Comparison of ENCODE assay signal across 1 cellular context in the genomic region with DNA sequence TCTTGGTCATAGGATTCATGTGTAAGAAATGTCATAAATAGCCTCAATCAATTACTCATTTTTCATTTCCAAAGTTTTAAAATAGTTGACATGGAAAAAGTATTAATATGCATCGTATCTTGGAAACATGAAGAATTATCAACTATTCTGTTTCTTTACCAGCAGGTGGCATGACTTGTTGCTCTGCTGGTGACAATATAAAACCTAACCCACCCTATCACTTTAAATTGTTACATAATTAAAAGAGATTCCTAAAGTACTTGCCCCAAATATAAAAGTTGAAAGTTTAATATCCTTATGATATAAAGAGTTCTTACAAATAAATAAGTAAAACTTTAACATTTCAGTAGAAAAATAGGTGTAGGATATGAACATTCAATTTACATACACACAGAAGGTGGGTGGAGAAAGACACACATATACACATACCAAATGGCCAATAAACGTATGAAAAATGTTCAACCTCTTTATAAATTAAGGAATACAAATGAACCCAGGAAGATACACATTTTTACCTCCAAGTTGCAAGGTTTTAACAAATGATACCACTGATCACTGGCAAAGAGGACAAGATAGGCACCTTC.
TF ChIP-seq lines count a peak whose summit lies in the region.

No MANE protein-coding gene starts in this region.

TF ChIP-seq in GM23338, 12 proteins besides CTCF, POLR2A, EP300 and RAD21 (continued from another document):
- TF ChIP-seq ZNF462 (CRISPR knock-in tag; IDR thresholded peaks at IDR 0.05): no peak
- no peak for TF ChIP-seq ZNF331 (CRISPR knock-in tag; IDR thresholded peaks at IDR 0.05; ENCODE audit: low read depth)
- TF ChIP-seq CREB1 (CRISPR knock-in tag; IDR thresholded peaks at IDR 0.05; ENCODE audit: low read depth): no peak
- TF ChIP-seq EZH2 (IDR thresholded peaks at IDR 0.05; ENCODE audit: low read depth, unreplicated experiment): no peak
- TF ChIP-seq JUNB (IDR thresholded peaks at IDR 0.05; ENCODE audit: unreplicated experiment): no peak
- no peak for TF ChIP-seq POLR2AphosphoS5 (IDR thresholded peaks at IDR 0.05; ENCODE audit: low read depth)
- TF ChIP-seq ETS1 (IDR thresholded peaks at IDR 0.05): no peak
- TF ChIP-seq ZNF114 (CRISPR knock-in tag; IDR thresholded peaks at IDR 0.05): no peak
- TF ChIP-seq STAT1 (IDR thresholded peaks at IDR 0.05; ENCODE audit: unreplicated experiment): no peak
- no peak for TF ChIP-seq EZH2phosphoT487 (IDR thresholded peaks at IDR 0.05; ENCODE audit: unreplicated experiment)
